Comparison of ENCODE assay signal across 16 cellular contexts in genomic region chr19:29832801-29833200, GRCh38.
"Had no signal": no experiment of that assay in that cellular context is flagged by ENCODE, and none has a peak within 500 bp of the region (broad histone marks: within the 10 kb centered on the region; RNA-seq: fewer than 3 reads in every experiment).

No MANE protein-coding gene starts in this region.

- H3K9me3 ChIP-seq: left ventricle myocardium inferior, upper lobe of left lung had no signal

- H3K36me3 Mint-ChIP-seq: brain, WTC11 had no signal

- ATAC-seq: activated CD8-positive, alpha-beta memory T cell treated with anti-CD3 and anti-CD28 coated beads, Interleukin-2, amount 10 ng/mL, durations not matched to agents 7 days and 5 days; activated T-cell treated with anti-CD3 and anti-CD28 coated beads, Interleukin-2, amount 50 U/mL, for 4 hours; foreskin keratinocyte; sciatic nerve; stimulated activated naive CD8-positive, alpha-beta T cell treated with anti-CD3 and anti-CD28 coated beads, Interleukin-15, amount 100 ng/mL, for 72 hours; WTC11 had no signal

- H3K27ac Mint-ChIP-seq: activated CD8-positive, alpha-beta memory T cell treated with anti-CD3 and anti-CD28 coated beads, Interleukin-2, amount 10 ng/mL, durations not matched to agents 7 days and 5 days; brain; dendritic cell treated with granulocyte-macrophage colony-stimulating factor and Interleukin-4, amounts not matched to agents 40 ng/mL and 50 ng/mL, for 4 days; nephron progenitor cell; stimulated activated naive CD8-positive, alpha-beta T cell treated with anti-CD3 and anti-CD28 coated beads, Interleukin-15, amount 100 ng/mL, for 72 hours; WTC11 had no signal

- H3K4me3 Mint-ChIP-seq: activated CD8-positive, alpha-beta memory T cell treated with anti-CD3 and anti-CD28 coated beads, Interleukin-2, amount 10 ng/mL, durations not matched to agents 7 days and 5 days; activated T-cell treated with anti-CD3 and anti-CD28 coated beads, Interleukin-2, amount 50 U/mL, for 4 hours; brain; dendritic cell treated with granulocyte-macrophage colony-stimulating factor and Interleukin-4, amounts not matched to agents 40 ng/mL and 50 ng/mL, for 4 days; nephron progenitor cell; WTC11 had no signal

- H3K36me3 ChIP-seq: left ventricle myocardium inferior, upper lobe of left lung had no signal

- H3K4me3 ChIP-seq: left ventricle myocardium inferior, upper lobe of left lung had no signal

- H3K4me1 ChIP-seq: foreskin keratinocyte, left ventricle myocardium inferior, upper lobe of left lung had no signal

- DNase-seq: activated CD4-positive, alpha-beta T cell treated with anti-CD3 and anti-CD28 coated beads for 4 hours; activated CD8-positive, alpha-beta memory T cell treated with anti-CD3 and anti-CD28 coated beads, Interleukin-2, amount 10 ng/mL, durations not matched to agents 7 days and 5 days; activated gamma-delta T cell treated with Interleukin-2 at 50 U/mL for 16 hours; activated T-cell treated with anti-CD3 and anti-CD28 coated beads, Interleukin-2, amount 50 U/mL, for 4 hours; effector memory CD4-positive, alpha-beta T cell; foreskin keratinocyte; glutamatergic neuron; left ventricle myocardium inferior; mesenchymal stem cell; nephron progenitor cell; stimulated activated naive CD8-positive, alpha-beta T cell treated with anti-CD3 and anti-CD28 coated beads, Interleukin-15, amount 100 ng/mL, for 72 hours; upper lobe of left lung had no signal

- H3K9me3 Mint-ChIP-seq: activated T-cell treated with anti-CD3 and anti-CD28 coated beads, Interleukin-2, amount 50 U/mL, for 4 hours; brain; dendritic cell treated with granulocyte-macrophage colony-stimulating factor and Interleukin-4, amounts not matched to agents 40 ng/mL and 50 ng/mL, for 4 days; nephron progenitor cell; WTC11 had no signal

- H3K27me3 Mint-ChIP-seq: activated CD8-positive, alpha-beta memory T cell treated with anti-CD3 and anti-CD28 coated beads, Interleukin-2, amount 10 ng/mL, durations not matched to agents 7 days and 5 days; stimulated activated naive CD8-positive, alpha-beta T cell treated with anti-CD3 and anti-CD28 coated beads, Interleukin-15, amount 100 ng/mL, for 72 hours had no signal

- H3K27ac ChIP-seq: foreskin keratinocyte, left ventricle myocardium inferior, upper lobe of left lung had no signal

- H3K27me3 ChIP-seq: foreskin keratinocyte, upper lobe of left lung had no signal

- H3K4me1 Mint-ChIP-seq: brain, nephron progenitor cell had no signal
